In genomic region chr1:13702425-13703127, GRCh38 we compare ENCODE assay signal across 10 cellular contexts.
DNase-seq lines count a peak whose midpoint lies in the region; ATAC-seq and TF ChIP-seq lines count a peak whose summit lies in the region.
"Had no signal": no experiment of that assay in that cellular context is flagged by ENCODE, and none has a peak within 500 bp of the region (broad histone marks: within the 10 kb centered on the region; RNA-seq: fewer than 3 reads in every experiment).

No MANE protein-coding gene starts in this region.

- H3K9ac ChIP-seq in SK-N-MC (ENCODE audit: insufficient read length), result no peak overlapping the region

- ATAC-seq in GM21576 (IDR thresholded peaks at IDR 0.05; ENCODE audit: unreplicated experiment), result peak; percentile 77
- peak; percentile 93 for ATAC-seq in central memory CD8-positive, alpha-beta T cell (replicated peaks; ENCODE audit: extremely low read depth, poor library complexity, severe bottlenecking)

- H3K27ac Mint-ChIP-seq in central memory CD8-positive, alpha-beta T cell (ENCODE audit: low read depth), result peak overlapping the region; percentile 98

- no peaks in the 10 kb centered on the region for H3K9me2 ChIP-seq in DOHH2 (replicated peaks; ENCODE audit: control insufficient read depth, low read length)

- H3K9me3 ChIP-seq in DOHH2 (ENCODE audit: control insufficient read depth, insufficient read depth, low read length) (0 out of 2 replicates have a peak, but pooled peaks cover 3% of the 10 kb centered on the region), SK-N-MC (ENCODE audit: low read depth, low read length) (no peaks in the 10 kb centered on the region; the same call in 1 of the 2 replicates)
- H3K9me3 ChIP-seq: right lobe of liver had no signal

- no peaks in the 10 kb centered on the region for H3K27me3 ChIP-seq in DOHH2 (ENCODE audit: control insufficient read depth, low read length)
- H3K27me3 ChIP-seq: right lobe of liver had no signal

- H3K79me2 ChIP-seq in DOHH2 (ENCODE audit: control insufficient read depth, low read length), result peaks cover 89% of the 10 kb centered on the region

- H3K27ac ChIP-seq in DOHH2 (ENCODE audit: low read depth, low read length) (peak overlapping the region; percentile 91), SK-N-MC (peak overlapping the region; percentile 99)
- H3K27ac ChIP-seq: C4-2B, right lobe of liver had no signal

- no peak for TF ChIP-seq CTCF in DOHH2 (IDR thresholded peaks at IDR 0.05; ENCODE audit: low read depth, low read length, poor library complexity, severe bottlenecking)

- peak overlapping the region; percentile 87 for H3K4me2 ChIP-seq in DOHH2 (ENCODE audit: low read length)

- DNase-seq in SK-N-MC (ENCODE audit: low read depth, low spot score) (no peak), putamen (ENCODE audit: low spot score) (no peak), NK-92 (lab: John Stamatoyannopoulos, UW; ENCODE audit: unreplicated experiment) (no peak), NCI-H446 treated with DMSO at 0.1 percent for 48 hours (lab: John Stamatoyannopoulos, UW) (no peak), DMS 273 treated with DMSO at 0.1 percent for 48 hours (lab: John Stamatoyannopoulos, UW) (no peak)
- DNase-seq in central memory CD8-positive, alpha-beta T cell (ENCODE audit: low spot score in 2 of 2), result peak; percentile 41 to 78
- DNase-seq: right lobe of liver had no signal

- no peaks in the 10 kb centered on the region for H4K20me1 ChIP-seq in DOHH2 (ENCODE audit: control insufficient read depth, insufficient read depth, low read depth, low read length)

- H3K36me3 ChIP-seq in DOHH2 (ENCODE audit: control insufficient read depth, low read length) (peaks cover 59% of the 10 kb centered on the region), SK-N-MC (ENCODE audit: insufficient read depth, low read length) (no peaks in the 10 kb centered on the region)
- H3K36me3 ChIP-seq: right lobe of liver had no signal

- peaks cover 52% of the 10 kb centered on the region for H3K4me1 Mint-ChIP-seq in central memory CD8-positive, alpha-beta T cell

- peak overlapping the region; percentile 88 for H3K4me3 ChIP-seq in DOHH2 (ENCODE audit: low read length)
- H3K4me3 ChIP-seq in SK-N-MC, result peak overlapping the region; percentile 36
- H3K4me3 ChIP-seq: right lobe of liver had no signal

- H3K9me3 Mint-ChIP-seq in central memory CD8-positive, alpha-beta T cell, result no peaks in the 10 kb centered on the region

- H3K36me3 Mint-ChIP-seq in central memory CD8-positive, alpha-beta T cell (ENCODE audit: insufficient read depth), result peaks cover 31% of the 10 kb centered on the region

- peak overlapping the region; percentile 98 for H3K4me3 Mint-ChIP-seq in central memory CD8-positive, alpha-beta T cell

- peaks cover 89% of the 10 kb centered on the region for H3K4me1 ChIP-seq in DOHH2 (ENCODE audit: control insufficient read depth, low read length)
- H3K4me1 ChIP-seq: right lobe of liver had no signal

- H3F3A ChIP-seq in DOHH2 (ENCODE audit: control insufficient read depth, insufficient read depth), result peaks cover 38% of the 10 kb centered on the region

- no peaks in the 10 kb centered on the region for H3K27me3 Mint-ChIP-seq in central memory CD8-positive, alpha-beta T cell

Comparison
In these comparisons a context has a peak if more than half of its experiments do, and no peak if none do; other contexts are left out.
1. DNase-seq: peak in central memory CD8-positive, alpha-beta T cell (2 of 2); none in SK-N-MC (single experiment), putamen (single experiment), NK-92 (single experiment), NCI-H446 treated with DMSO at 0.1 percent for 48 hours (single experiment) and DMS 273 treated with DMSO at 0.1 percent for 48 hours (single experiment).